Comparison of ENCODE assay signal across 9 cellular contexts in the genomic region with DNA sequence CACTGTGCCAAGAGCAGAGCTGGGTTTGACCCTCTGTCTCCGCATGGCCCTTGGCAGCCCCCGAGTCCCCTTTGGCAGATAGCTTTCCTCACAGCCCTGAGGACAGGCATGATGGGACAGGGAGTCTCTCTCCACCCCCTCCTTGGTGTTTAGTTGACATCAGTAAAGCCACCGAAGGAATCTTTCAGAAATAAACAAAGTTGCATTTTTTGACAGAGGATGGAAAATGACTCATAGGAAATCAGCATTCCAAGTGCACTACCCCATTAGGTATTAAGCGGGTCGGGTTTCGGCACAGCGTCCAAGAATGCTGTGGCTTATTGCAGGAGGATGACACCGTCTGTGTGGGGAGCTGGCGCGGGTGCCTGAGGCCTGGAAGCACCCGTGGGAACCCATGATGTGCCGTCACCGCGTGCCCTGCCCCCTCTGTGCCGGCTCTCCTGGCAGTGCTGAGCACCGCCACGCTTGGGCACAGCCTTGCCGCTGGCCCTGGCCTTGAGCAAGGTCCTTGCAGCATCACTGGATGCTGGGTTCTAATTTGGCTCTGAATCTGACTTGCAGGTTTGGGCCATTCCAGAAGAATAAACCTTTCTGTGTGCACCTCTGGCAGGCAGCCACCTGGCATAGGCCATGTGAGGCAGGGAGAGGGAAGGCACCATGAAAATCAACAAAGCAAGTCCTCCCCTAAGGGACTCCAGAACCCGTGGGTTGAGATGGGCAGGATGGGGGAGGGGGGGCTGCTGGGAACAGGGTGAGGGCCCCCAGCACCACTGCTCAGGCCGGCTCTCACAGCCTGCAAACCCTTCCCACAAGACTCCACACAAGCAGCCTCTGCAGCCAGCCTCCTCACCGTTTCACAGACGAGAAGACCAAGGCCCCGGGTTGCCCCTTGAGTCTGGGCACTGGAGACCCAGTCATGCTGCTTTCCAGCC. TPM values are rescaled to one million over a fixed set of nuclear protein-coding genes. Genes with fewer than 3 reads are reported as not detected.
DNase-seq lines count a peak whose midpoint lies in the region; ATAC-seq, FAIRE-seq and TF ChIP-seq lines count a peak whose summit lies in the region.
"Had no signal": no experiment of that assay in that cellular context is flagged by ENCODE, and none has a peak within 500 bp of the region (broad histone marks: within the 10 kb centered on the region; RNA-seq: fewer than 3 reads in every experiment).

No MANE protein-coding gene starts in this region.

- H4K8ac ChIP-seq in H1 (ENCODE audit: extremely low read depth, insufficient read depth, low read length), result no peak overlapping the region; the same call in 1 of the 2 replicates

- TF ChIP-seq RAD21 in H1 (IDR thresholded peaks at IDR 0.05 in 1 of 2, conservative IDR thresholded peaks at IDR 0.05 in 1 of 2; ENCODE audit: low read depth in 2 of 2, low read length in 2 of 2), result no peak

- H3K27ac Mint-ChIP-seq in endothelial cell (ENCODE audit: unreplicated experiment), result no peak overlapping the region

- no peaks in the 10 kb centered on the region for H3K4me1 Mint-ChIP-seq in endothelial cell (ENCODE audit: unreplicated experiment)

- H3K9me3 Mint-ChIP-seq in endothelial cell (ENCODE audit: unreplicated experiment), result no peaks in the 10 kb centered on the region

- no peak overlapping the region for H3K4ac ChIP-seq in H1 (replicated peaks; ENCODE audit: insufficient read length, low read depth, low read length)

- 92% methylated on average over 23 of the region's 23 CpGs; no CpG with 5 or more reads in 1 of the 2 experiments for WGBS in H1 (ENCODE audit: extremely low coverage in 1 of 2, insufficient coverage in 1 of 2, insufficient read length in 1 of 2, insufficient replicate concordance in 2 of 2, low coverage in 1 of 2, low lambda C conversion rate in 2 of 2, missing lambda C conversion rate in 1 of 2), 2 experiments

- no peak overlapping the region for H3K18ac ChIP-seq in H1 (ENCODE audit: extremely low read depth, low read length)

- H3K23ac ChIP-seq in H1 (ENCODE audit: insufficient read length), result no peak overlapping the region

- no peaks in the 10 kb centered on the region for H3K4me1 ChIP-seq in H1 (replicated peaks in 1 of 4; ENCODE audit: control insufficient read depth in 3 of 4, insufficient read depth in 4 of 4, low read length in 3 of 4)

- no peak for TF ChIP-seq CTCF in H1 (IDR thresholded peaks at IDR 0.05; ENCODE audit: control extremely low read depth in 1 of 3, insufficient read depth in 1 of 3, low read depth in 1 of 3, low read length in 3 of 3)
- no peak for TF ChIP-seq CTCF in endothelial cell (IDR thresholded peaks at IDR 0.05; ENCODE audit: unreplicated experiment)

- H3K79me2 ChIP-seq in H1 (ENCODE audit: control insufficient read depth in 1 of 2, insufficient read depth in 2 of 2, low read length in 2 of 2), result no peaks in the 10 kb centered on the region

- H4K5ac ChIP-seq in H1 (ENCODE audit: insufficient read length, low read depth, low read length), result no peak overlapping the region

- POLR2A ChIA-PET in H1 (lab: Charles Lee; ENCODE audit: partially characterized antibody), result no interaction called here

- no peaks in the 10 kb centered on the region for H3K36me3 Mint-ChIP-seq in endothelial cell (ENCODE audit: low read depth, unreplicated experiment)

- no peak for FAIRE-seq in H1 (lab: Jason Lieb, UNC)

- H2BK5ac ChIP-seq in H1 (ENCODE audit: low read depth, low read length), result no peak overlapping the region

- no peak overlapping the region for H2BK12ac ChIP-seq in H1 (ENCODE audit: low read depth, low read length)

- DNase-seq in AG08396 (ENCODE audit: low spot score) (peak; percentile 94), M059J (ENCODE audit: low read depth) (peak; percentile 100), H1 (ENCODE audit: low read depth in 1 of 2, low spot score in 2 of 2) (no peak), mucosa of gallbladder (ENCODE audit: low spot score) (peak; percentile 54), ecto neural progenitor cell (ENCODE audit: low spot score) (no peak), endothelial cell (ENCODE audit: low spot score) (no peak), activated T-cell treated with anti-CD3 and anti-CD28 coated beads for 4 hours (no peak)
- DNase-seq: DMS79 treated with DMSO at 0.1 percent for 48 hours had no signal

- CTCF ChIA-PET in H1 (lab: Charles Lee; ENCODE audit: partially characterized antibody), result no interaction called here

- H3K4me3 ChIP-seq in H1 (ENCODE audit: extremely low read depth in 1 of 4, insufficient read depth in 2 of 4, low read depth in 3 of 4, low read length in 4 of 4), result no peak overlapping the region

- H4K20me1 ChIP-seq in H1 (replicated peaks in 1 of 2; ENCODE audit: control insufficient read depth in 1 of 2, insufficient read depth in 2 of 2, low read length in 2 of 2), result peaks cover 0 to 8% of the 10 kb centered on the region in 2 experiments

- H3K56ac ChIP-seq in H1 (replicated peaks; ENCODE audit: insufficient read length, low read depth, low read length), result no peak overlapping the region

- H3K9ac ChIP-seq in H1 (replicated peaks in 1 of 4; ENCODE audit: extremely low read depth in 1 of 4, low read depth in 3 of 4, low read length in 3 of 4), result no peak overlapping the region

- H2AK5ac ChIP-seq in H1 (ENCODE audit: low read depth, low read length), result no peak overlapping the region

- H3K27me3 ChIP-seq in H1 (replicated peaks in 1 of 4; ENCODE audit: control insufficient read depth in 3 of 4, extremely low read depth in 1 of 4, insufficient read depth in 3 of 4, low read length in 3 of 4), result no peaks in the 10 kb centered on the region

- H2AFZ ChIP-seq in H1 (ENCODE audit: low read length), result no peak overlapping the region

- 0 out of 2 replicates have a peak overlapping the region, but pooled peaks have one; percentile 10 for H2BK15ac ChIP-seq in H1 (ENCODE audit: low read length)

- TF ChIP-seq EP300 in H1 (IDR thresholded peaks at IDR 0.05; ENCODE audit: borderline replicate concordance in 1 of 2, low read depth in 2 of 2, low read length in 2 of 2), result no peak

- H3K27me3 Mint-ChIP-seq in endothelial cell (ENCODE audit: unreplicated experiment), result peaks cover 7% of the 10 kb centered on the region

- TF ChIP-seq POLR2A in H1 (IDR thresholded peaks at IDR 0.05; ENCODE audit: control extremely low read depth in 1 of 2, low read depth in 2 of 2, low read length in 2 of 2), result no peak

- H2BK120ac ChIP-seq in H1 (replicated peaks; ENCODE audit: low read depth, low read length), result no peak overlapping the region

- no peak for ATAC-seq in HG02588 (IDR thresholded peaks at IDR 0.05; ENCODE audit: unreplicated experiment)

- no peak overlapping the region for H3K27ac ChIP-seq in H1 (ENCODE audit: low read depth, low read length)

- peaks cover 6 to 16% of the 10 kb centered on the region in 2 experiments for H3K9me3 ChIP-seq in H1 (ENCODE audit: insufficient read depth in 2 of 2, low read depth in 1 of 2, low read length in 1 of 2)

- H3K23me2 ChIP-seq in H1 (ENCODE audit: low read depth, low read length), result peaks cover 12% of the 10 kb centered on the region; the same call in 1 of the 2 replicates

- H4K91ac ChIP-seq in H1 (replicated peaks; ENCODE audit: insufficient read length, low read length), result no peak overlapping the region

- H3K14ac ChIP-seq in H1 (ENCODE audit: insufficient read length), result no peak overlapping the region

- H3K36me3 ChIP-seq in H1 (ENCODE audit: control insufficient read depth in 2 of 4, insufficient read depth in 4 of 4, low read length in 3 of 4), result no peaks in the 10 kb centered on the region

- H2BK20ac ChIP-seq in H1 (ENCODE audit: low read length), result no peak overlapping the region

- no peak overlapping the region for H3K4me3 Mint-ChIP-seq in endothelial cell (ENCODE audit: unreplicated experiment)

- no peak overlapping the region for H3K4me2 ChIP-seq in H1 (ENCODE audit: insufficient read depth in 1 of 2, low read depth in 2 of 2, low read length in 2 of 2)

- H3K79me1 ChIP-seq in H1 (ENCODE audit: low read depth, low read length), result no peaks in the 10 kb centered on the region

TF ChIP-seq in H1, 55 proteins besides CTCF, POLR2A, EP300 and RAD21 (continues in another document):
- no peak for TF ChIP-seq CTBP2 (IDR thresholded peaks at IDR 0.05; ENCODE audit: borderline replicate concordance, insufficient read depth, insufficient read length, low read length)
- no peak for TF ChIP-seq SAP30 (IDR thresholded peaks at IDR 0.05; ENCODE audit: insufficient read depth, insufficient replicate concordance, low read length)
- no peak for TF ChIP-seq BRCA1 (IDR thresholded peaks at IDR 0.05; ENCODE audit: low read depth, low read length)
- no peak for TF ChIP-seq HDAC6 (IDR thresholded peaks at IDR 0.05; ENCODE audit: low read depth, low read length)
- no peak for TF ChIP-seq MAX (IDR thresholded peaks at IDR 0.05)
- no peak for TF ChIP-seq SUZ12 (IDR thresholded peaks at IDR 0.05; ENCODE audit: low read length)
- TF ChIP-seq PHF8 (conservative IDR thresholded peaks at IDR 0.05; ENCODE audit: low read depth, low read length), result no peak
- TF ChIP-seq GABPA (IDR thresholded peaks at IDR 0.05; ENCODE audit: borderline replicate concordance, insufficient read depth, low read length), result no peak
- no peak for TF ChIP-seq YY1 (IDR thresholded peaks at IDR 0.05; ENCODE audit: low read depth, low read length)
- TF ChIP-seq KDM4A (IDR thresholded peaks at IDR 0.05; ENCODE audit: low read depth, low read length, severe bottlenecking), result no peak
- no peak for TF ChIP-seq SIN3A (conservative IDR thresholded peaks at IDR 0.05 in 1 of 2, IDR thresholded peaks at IDR 0.05 in 1 of 2; ENCODE audit: low read depth in 1 of 2, low read length in 2 of 2)
- no peak for TF ChIP-seq KDM5A (IDR thresholded peaks at IDR 0.05; ENCODE audit: low read length)

RNA-seq across cellular contexts. Expression of gene ZNF469, which starts 50.5 kb away (rescaled TPM):
- total RNA-seq in M059J (2014; rRNA removed; shearing (Covaris generic)), result 0.32 and 0.37 TPM in 2 replicates
- 1.8 and 2.0 TPM in 2 replicates for total RNA-seq in H1 (2021; fragmentation: NEBNext Ultra II Directional; extraction: Animal tissue kit (Norgen Biotek cat#: 25700))
- polyA plus RNA-seq in H1 (2011; rRNA removed), result 0.30 and 0.53 TPM in 2 replicates
- polyA plus RNA-seq in H1 (2011; cell fraction: cytosol; rRNA removed), result 0.23 TPM
- 1.1 TPM for polyA plus RNA-seq in H1 (2011; cell fraction: nucleus; rRNA removed)
- 0.54 to 0.96 TPM (median 0.90 TPM) in 4 replicates for polyA plus RNA-seq in H1 (2012, experiment 1 of 2)
- polyA plus RNA-seq in H1 (2012, experiment 2 of 2), result 0.63 TPM
- 0.45 TPM for polyA plus RNA-seq in H1 (2013, experiment 1 of 2)
- polyA plus RNA-seq in H1 (2013, experiment 2 of 2), result 0.42 TPM
- polyA minus RNA-seq in H1 (2011; rRNA and poly(A)+ RNA removed), result 0.32 and 0.41 TPM in 2 replicates
- polyA minus RNA-seq in H1 (2011; cell fraction: cytosol; rRNA and poly(A)+ RNA removed), result 1.1 TPM
- polyA minus RNA-seq in H1 (2011; cell fraction: nucleus; rRNA and poly(A)+ RNA removed), result 1.5 TPM
- total RNA-seq in mucosa of gallbladder (3.7 TPM), endothelial cell (ENCODE audit: unreplicated experiment) (14.7 TPM)

Comparison
In these comparisons a context has a peak if more than half of its experiments do, and no peak if none do; other contexts are left out.
1. DNase-seq: peak in AG08396 (single experiment), M059J (single experiment) and mucosa of gallbladder (single experiment); none in H1 (0 of 2), ecto neural progenitor cell (single experiment), endothelial cell (single experiment) and activated T-cell treated with anti-CD3 and anti-CD28 coated beads for 4 hours (single experiment).